Comparison of ENCODE assay signal across 9 cellular contexts in the genomic region with DNA sequence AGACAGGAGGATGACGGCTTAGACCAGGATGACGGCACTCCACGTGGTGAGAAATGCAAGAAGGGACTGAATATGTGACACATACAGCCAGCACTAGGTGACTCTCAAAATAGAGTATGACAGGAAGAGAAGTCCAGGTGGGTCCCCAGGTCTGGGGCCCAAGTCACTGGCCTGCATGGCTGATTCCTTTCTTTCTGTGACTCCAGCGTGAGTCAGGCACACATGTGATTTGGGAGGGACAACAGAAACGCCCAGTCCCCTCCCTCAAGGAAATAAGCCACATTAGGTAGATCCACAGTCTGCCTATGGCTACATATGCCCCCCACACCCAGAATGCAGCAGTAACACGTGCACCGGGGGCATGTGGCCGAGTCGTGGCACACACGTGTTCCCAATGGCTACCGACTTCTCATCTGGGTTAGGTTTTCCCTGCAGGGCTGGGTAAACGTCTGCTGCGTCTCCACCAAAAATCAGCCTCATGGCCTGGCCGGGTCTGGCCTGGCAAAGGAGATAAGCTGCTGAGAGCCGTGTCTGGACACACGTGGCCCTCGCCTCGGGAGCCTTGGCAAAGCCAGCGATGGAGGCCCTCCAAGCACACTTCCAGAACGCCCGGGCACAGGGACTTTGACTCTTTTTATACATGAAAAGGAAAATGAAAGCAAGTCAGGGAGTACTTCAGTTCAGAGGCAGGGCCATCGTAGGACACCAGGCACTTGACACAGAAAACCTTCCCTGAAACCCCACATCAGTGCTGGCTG. TPM values are rescaled to one million over a fixed set of nuclear protein-coding genes. Genes with fewer than 3 reads are reported as not detected.
DNase-seq lines count a peak whose midpoint lies in the region; ATAC-seq and TF ChIP-seq lines count a peak whose summit lies in the region.
"Had no signal": no experiment of that assay in that cellular context is flagged by ENCODE, and none has a peak within 500 bp of the region (broad histone marks: within the 10 kb centered on the region; RNA-seq: fewer than 3 reads in every experiment).

No MANE protein-coding gene starts in this region.

- TF ChIP-seq CTCF in MM.1S (IDR thresholded peaks at IDR 0.05; ENCODE audit: low read length) (no peak), fibroblast of the aortic adventitia (IDR thresholded peaks at IDR 0.05; ENCODE audit: insufficient read depth, low read length) (no peak)

- H3K9me2 ChIP-seq in MM.1S (replicated peaks; ENCODE audit: insufficient read depth, low read length): no peaks in the 10 kb centered on the region

- H3K4me3 ChIP-seq in MM.1S (ENCODE audit: low read length) (peak overlapping the region; percentile 48), fibroblast of the aortic adventitia (ENCODE audit: low read depth, low read length) (peak overlapping the region; percentile 26)

- H3K27ac ChIP-seq in MM.1S (ENCODE audit: low read length): peak overlapping the region; percentile 59; the same call in 1 of the 2 replicates

- peaks cover 32% of the 10 kb centered on the region for H3K4me1 ChIP-seq in MM.1S (ENCODE audit: low read length)

- no peaks in the 10 kb centered on the region for H3K27me3 Mint-ChIP-seq in activated CD8-positive, alpha-beta memory T cell treated with anti-CD3 and anti-CD28 coated beads, Interleukin-2, amount 10 ng/mL, durations not matched to agents 7 days and 5 days
- no peaks in the 10 kb centered on the region for H3K27me3 Mint-ChIP-seq in stimulated activated memory B cell treated with anti-CD40 and anti-IgM and Interleukin-4, amounts not matched to agents 10 μg/mL and 1 μg/mL and 100 μg/mL, for 72 hours

- peaks cover 14% of the 10 kb centered on the region; the same call in 1 of the 2 replicates for H3F3A ChIP-seq in MM.1S (ENCODE audit: insufficient read depth, low read length)

- peak overlapping the region; percentile 88 for H3K4me2 ChIP-seq in MM.1S (ENCODE audit: low read depth, low read length)

- H4K20me1 ChIP-seq in MM.1S (ENCODE audit: insufficient read depth, low read length): no peaks in the 10 kb centered on the region

- H3K27me3 ChIP-seq in MM.1S (replicated peaks; ENCODE audit: insufficient read depth, low read length): no peaks in the 10 kb centered on the region

- H3K36me3 Mint-ChIP-seq in activated CD8-positive, alpha-beta memory T cell treated with anti-CD3 and anti-CD28 coated beads, Interleukin-2, amount 10 ng/mL, durations not matched to agents 7 days and 5 days: peaks cover 44% of the 10 kb centered on the region
- H3K36me3 Mint-ChIP-seq in stimulated activated memory B cell treated with anti-CD40 and anti-IgM and Interleukin-4, amounts not matched to agents 10 μg/mL and 1 μg/mL and 100 μg/mL, for 72 hours: peaks cover 60% of the 10 kb centered on the region

- H3K9me3 Mint-ChIP-seq in activated CD8-positive, alpha-beta memory T cell treated with anti-CD3 and anti-CD28 coated beads, Interleukin-2, amount 10 ng/mL, durations not matched to agents 7 days and 5 days (ENCODE audit: low read depth): no peaks in the 10 kb centered on the region
- no peaks in the 10 kb centered on the region for H3K9me3 Mint-ChIP-seq in stimulated activated memory B cell treated with anti-CD40 and anti-IgM and Interleukin-4, amounts not matched to agents 10 μg/mL and 1 μg/mL and 100 μg/mL, for 72 hours

- peaks cover 91% of the 10 kb centered on the region for H3K79me2 ChIP-seq in MM.1S (ENCODE audit: low read length)

- ATAC-seq in activated CD8-positive, alpha-beta memory T cell treated with anti-CD3 and anti-CD28 coated beads, Interleukin-2, amount 10 ng/mL, durations not matched to agents 7 days and 5 days: peak; percentile 73
- no peak for ATAC-seq in stimulated activated memory B cell treated with anti-CD40 and anti-IgM and Interleukin-4, amounts not matched to agents 10 μg/mL and 1 μg/mL and 100 μg/mL, for 72 hours
- no peak for ATAC-seq in GM19455 (IDR thresholded peaks at IDR 0.05; ENCODE audit: unreplicated experiment)

- no peak for DNase-seq in activated CD8-positive, alpha-beta memory T cell treated with anti-CD3 and anti-CD28 coated beads, Interleukin-2, amount 10 ng/mL, durations not matched to agents 7 days and 5 days
- DNase-seq in activated CD8-positive, alpha-beta memory T cell treated with anti-CD3 and anti-CD28 coated beads, Interleukin-2, amount 50 U/mL, for 48 hours: no peak
- DNase-seq in MM.1S (peak; percentile 77), fibroblast of the aortic adventitia (ENCODE audit: low read depth) (peak; percentile 50), NCI-H748 (lab: John Stamatoyannopoulos, UW; ENCODE audit: unreplicated experiment) (no peak), DMS 273 treated with DMSO at 0.1 percent for 48 hours (lab: John Stamatoyannopoulos, UW) (no peak)
- DNase-seq: stimulated activated CD4-positive, alpha-beta T cell treated with anti-CD3 and anti-CD28 coated beads, Interleukin-1b, Interleukin-23, amount 100 ng/mL, for 48 hours had no signal

- peak overlapping the region; percentile 43; the same call in 1 of the 2 replicates for H3K9ac ChIP-seq in MM.1S (ENCODE audit: low read length)

- H3K4me3 Mint-ChIP-seq in activated CD8-positive, alpha-beta memory T cell treated with anti-CD3 and anti-CD28 coated beads, Interleukin-2, amount 10 ng/mL, durations not matched to agents 7 days and 5 days: peak overlapping the region; percentile 44
- H3K4me3 Mint-ChIP-seq in stimulated activated memory B cell treated with anti-CD40 and anti-IgM and Interleukin-4, amounts not matched to agents 10 μg/mL and 1 μg/mL and 100 μg/mL, for 72 hours: peak overlapping the region; percentile 50

- peak overlapping the region; percentile 82 for H2AFZ ChIP-seq in MM.1S (ENCODE audit: low read length)

- H3K9me3 ChIP-seq in MM.1S (replicated peaks; ENCODE audit: insufficient read depth, low read length): no peaks in the 10 kb centered on the region

- no peaks in the 10 kb centered on the region for H3K36me3 ChIP-seq in MM.1S (replicated peaks; ENCODE audit: insufficient read depth, low read length)

- CTCF ChIA-PET in activated CD8-positive, alpha-beta memory T cell treated with anti-CD3 and anti-CD28 coated beads, Interleukin-2, amount 10 ng/mL, durations not matched to agents 7 days and 5 days (lab: Charles Lee): interaction anchor here (1.0 to 1.4 kb wide), 2 partner anchors 11 to 69 kb away, joined by 3 to 6 read pairs; no protein-coding TSS in a partner anchor

- peak overlapping the region; percentile 74 for H3K27ac Mint-ChIP-seq in activated CD8-positive, alpha-beta memory T cell treated with anti-CD3 and anti-CD28 coated beads, Interleukin-2, amount 10 ng/mL, durations not matched to agents 7 days and 5 days
- H3K27ac Mint-ChIP-seq in stimulated activated memory B cell treated with anti-CD40 and anti-IgM and Interleukin-4, amounts not matched to agents 10 μg/mL and 1 μg/mL and 100 μg/mL, for 72 hours: peak overlapping the region; percentile 75

- H3K4me1 Mint-ChIP-seq in activated CD8-positive, alpha-beta memory T cell treated with anti-CD3 and anti-CD28 coated beads, Interleukin-2, amount 10 ng/mL, durations not matched to agents 7 days and 5 days: peaks cover 52% of the 10 kb centered on the region
- H3K4me1 Mint-ChIP-seq in stimulated activated memory B cell treated with anti-CD40 and anti-IgM and Interleukin-4, amounts not matched to agents 10 μg/mL and 1 μg/mL and 100 μg/mL, for 72 hours: peaks cover 77% of the 10 kb centered on the region

RNA-seq across cellular contexts. Expression of a gene that starts 19.3 kb away (rescaled TPM):
- total RNA-seq in activated CD8-positive, alpha-beta memory T cell treated with anti-CD3 and anti-CD28 coated beads, Interleukin-2, amount 10 ng/mL, durations not matched to agents 7 days and 5 days: 10 to 100 TPM; 66.3 to 82.8 TPM
- total RNA-seq in fibroblast of the aortic adventitia (ENCODE audit: low replicate concordance): 13.7 and 83.5 TPM in 2 replicates

Comparison
In these comparisons a context has a peak if more than half of its experiments do, and no peak if none do; other contexts are left out.
1. DNase-seq: peak in MM.1S (single experiment) and fibroblast of the aortic adventitia (single experiment); none in activated CD8-positive, alpha-beta memory T cell treated with anti-CD3 and anti-CD28 coated beads, Interleukin-2, amount 10 ng/mL, durations not matched to agents 7 days and 5 days (single experiment), activated CD8-positive, alpha-beta memory T cell treated with anti-CD3 and anti-CD28 coated beads, Interleukin-2, amount 50 U/mL, for 48 hours (single experiment), NCI-H748 (single experiment) and DMS 273 treated with DMSO at 0.1 percent for 48 hours (single experiment).